Comparison of ENCODE assay signal across 8 cellular contexts in genomic region chr17:42937712-42938596, GRCh38. TPM values are rescaled to one million over a fixed set of nuclear protein-coding genes. Genes with fewer than 3 reads are reported as not detected.
DNase-seq lines count a peak whose midpoint lies in the region; ATAC-seq, FAIRE-seq and TF ChIP-seq lines count a peak whose summit lies in the region.

No MANE protein-coding gene starts in this region.

- H3K27ac ChIP-seq in H1 (ENCODE audit: low read depth, low read length), result no peak overlapping the region
- H3K27ac ChIP-seq in mesendoderm (ENCODE audit: low read depth, low read length), result no peak overlapping the region
- no peak overlapping the region for H3K27ac ChIP-seq in uterus

- H3K18ac ChIP-seq in H1 (ENCODE audit: extremely low read depth, low read length) (no peak overlapping the region), mesendoderm (ENCODE audit: low read length) (no peak overlapping the region)

- H2BK120ac ChIP-seq in H1 (replicated peaks; ENCODE audit: low read depth, low read length) (no peak overlapping the region), mesendoderm (ENCODE audit: low read depth, low read length) (no peak overlapping the region)

- H3K79me2 ChIP-seq in H1 (ENCODE audit: control insufficient read depth in 1 of 2, insufficient read depth in 2 of 2, low read length in 2 of 2), result no peaks in the 10 kb centered on the region
- H3K79me2 ChIP-seq in mesendoderm (ENCODE audit: control insufficient read depth, insufficient read depth, low read length), result no peaks in the 10 kb centered on the region

- no peak overlapping the region for H3K4me3 ChIP-seq in NB4 (ENCODE audit: low read depth, low read length)
- no peak overlapping the region for H3K4me3 ChIP-seq in H1 (ENCODE audit: extremely low read depth in 1 of 4, insufficient read depth in 2 of 4, low read depth in 3 of 4, low read length in 4 of 4)
- no peak overlapping the region for H3K4me3 ChIP-seq in mesendoderm (ENCODE audit: low read length)
- H3K4me3 ChIP-seq in uterus, result no peak overlapping the region

- no peaks in the 10 kb centered on the region for H3K23me2 ChIP-seq in H1 (ENCODE audit: low read depth, low read length)

- H4K8ac ChIP-seq in H1 (ENCODE audit: extremely low read depth, insufficient read depth, low read length) (no peak overlapping the region), mesendoderm (ENCODE audit: low read depth, low read length) (no peak overlapping the region)

- no peak overlapping the region for H3K27ac Mint-ChIP-seq in T-helper 2 cell treated with Interferon-gamma antibody and Interleukin-4, amounts not matched to agents 5 μg/mL and 100 μg/mL, for 36 hours

- no peak overlapping the region for H2BK12ac ChIP-seq in H1 (ENCODE audit: low read depth, low read length)

- H3K9ac ChIP-seq in H1 (replicated peaks in 1 of 4; ENCODE audit: extremely low read depth in 1 of 4, low read depth in 3 of 4, low read length in 3 of 4) (no peak overlapping the region), mesendoderm (ENCODE audit: low read length) (no peak overlapping the region)

- FAIRE-seq in H1 (lab: Jason Lieb, UNC), result peak; percentile 62

- H3K79me1 ChIP-seq in H1 (ENCODE audit: low read depth, low read length) (no peaks in the 10 kb centered on the region), mesendoderm (ENCODE audit: low read length) (no peaks in the 10 kb centered on the region)

- H3K9me3 Mint-ChIP-seq in T-helper 2 cell treated with Interferon-gamma antibody and Interleukin-4, amounts not matched to agents 5 μg/mL and 100 μg/mL, for 36 hours, result no peaks in the 10 kb centered on the region

- H3K23ac ChIP-seq in H1 (ENCODE audit: insufficient read length) (no peak overlapping the region), mesendoderm (ENCODE audit: low read length) (no peak overlapping the region)

- H3K36me3 ChIP-seq in H1 (ENCODE audit: control insufficient read depth in 2 of 4, insufficient read depth in 4 of 4, low read length in 3 of 4) (no peaks in the 10 kb centered on the region), mesendoderm (ENCODE audit: control insufficient read depth, insufficient read depth, low read length) (no peaks in the 10 kb centered on the region), uterus (no peaks in the 10 kb centered on the region)

- H3K4me1 Mint-ChIP-seq in T-helper 2 cell treated with Interferon-gamma antibody and Interleukin-4, amounts not matched to agents 5 μg/mL and 100 μg/mL, for 36 hours (ENCODE audit: low read depth), result no peaks in the 10 kb centered on the region

- no peak overlapping the region for H2AFZ ChIP-seq in H1 (ENCODE audit: low read length)

- H3K56ac ChIP-seq in H1 (replicated peaks; ENCODE audit: insufficient read length, low read depth, low read length) (no peak overlapping the region), mesendoderm (ENCODE audit: low read length) (no peak overlapping the region)

- H2BK20ac ChIP-seq in H1 (ENCODE audit: low read length), result no peak overlapping the region

- no peaks in the 10 kb centered on the region for H3K4me1 ChIP-seq in H1 (replicated peaks in 1 of 4; ENCODE audit: control insufficient read depth in 3 of 4, insufficient read depth in 4 of 4, low read length in 3 of 4)
- no peaks in the 10 kb centered on the region for H3K4me1 ChIP-seq in mesendoderm (ENCODE audit: control insufficient read depth, low read depth, low read length)
- H3K4me1 ChIP-seq in uterus, result no peaks in the 10 kb centered on the region

- intact Hi-C loops in uterus (cut with DNase I; ENCODE audit: low total_unique reads), result loop anchor here (5.0 kb wide), 1 partner anchor 96 kb away; the partner anchor contains the start of gene AOC2

- POLR2A ChIA-PET in H1 (lab: Charles Lee; ENCODE audit: partially characterized antibody), result interaction anchor here (0.8 to 3.8 kb wide), 9 partner anchors 9 to 104 kb away, joined by 3 to 29 read pairs (median 3); partner anchors contain the start of gene AOC2

- no peak for TF ChIP-seq POLR2A in NB4 (IDR thresholded peaks at IDR 0.05; ENCODE audit: extremely low read depth, insufficient read length)
- TF ChIP-seq POLR2A in H1 (IDR thresholded peaks at IDR 0.05; ENCODE audit: control extremely low read depth in 1 of 2, low read depth in 2 of 2, low read length in 2 of 2), result no peak
- no peak for TF ChIP-seq POLR2A in uterus (IDR thresholded peaks at IDR 0.05)

- H3K4ac ChIP-seq in H1 (replicated peaks; ENCODE audit: insufficient read length, low read depth, low read length), result no peak overlapping the region
- H3K4ac ChIP-seq in mesendoderm (ENCODE audit: low read depth, low read length), result no peak overlapping the region

- peak; percentile 96 for TF ChIP-seq RAD21 in H1 (IDR thresholded peaks at IDR 0.05 in 1 of 2, conservative IDR thresholded peaks at IDR 0.05 in 1 of 2; ENCODE audit: low read depth in 2 of 2, low read length in 2 of 2)

- DNase-seq in activated T-cell treated with anti-CD3 and anti-CD28 coated beads for 48 hours (ENCODE audit: low read depth), result peak; percentile 15
- no peak for DNase-seq in activated T-cell treated with anti-CD3 and anti-CD28 coated beads for 4 hours
- peak; percentile 59 for DNase-seq in NB4 (ENCODE audit: low read depth)
- peak; percentile 11 for DNase-seq in T-helper 2 cell treated with Interferon-gamma antibody and Interleukin-4, amounts not matched to agents 5 μg/mL and 100 μg/mL, for 36 hours (ENCODE audit: low spot score)
- DNase-seq in H1 (ENCODE audit: low read depth in 1 of 2, low spot score in 2 of 2), result peak; percentile 25 to 55
- DNase-seq in mesendoderm, result peak; percentile 81
- DNase-seq in uterus, result peak; percentile 29 to 47

- no peaks in the 10 kb centered on the region for H3K9me3 ChIP-seq in H1 (ENCODE audit: insufficient read depth in 2 of 2, low read depth in 1 of 2, low read length in 1 of 2)
- H3K9me3 ChIP-seq in uterus, result no peaks in the 10 kb centered on the region

- no peak for TF ChIP-seq EP300 in H1 (IDR thresholded peaks at IDR 0.05; ENCODE audit: borderline replicate concordance in 1 of 2, low read depth in 2 of 2, low read length in 2 of 2)

- no peak overlapping the region for H3K4me2 ChIP-seq in H1 (ENCODE audit: insufficient read depth in 1 of 2, low read depth in 2 of 2, low read length in 2 of 2)
- no peak overlapping the region for H3K4me2 ChIP-seq in mesendoderm (ENCODE audit: low read length)

- no peak overlapping the region for H2BK15ac ChIP-seq in H1 (ENCODE audit: low read length)
- H2BK15ac ChIP-seq in mesendoderm (replicated peaks; ENCODE audit: low read depth), result no peak overlapping the region

- H4K5ac ChIP-seq in H1 (ENCODE audit: insufficient read length, low read depth, low read length) (no peak overlapping the region), mesendoderm (ENCODE audit: low read length) (no peak overlapping the region)

- CTCF ChIA-PET in H1 (lab: Charles Lee; ENCODE audit: partially characterized antibody), result interaction anchor here (0.6 to 7.7 kb wide), 38 partner anchors 9 to 967 kb away, joined by 3 to 111 read pairs (median 3); partner anchors contain the start of genes AARSD1, AOC2, AOC3 and BECN1

- H3K14ac ChIP-seq in H1 (ENCODE audit: insufficient read length), result no peak overlapping the region

- peak; percentile 55 for TF ChIP-seq CTCF in NB4 (IDR thresholded peaks at IDR 0.05; ENCODE audit: low read depth, low read length)
- TF ChIP-seq CTCF in H1 (IDR thresholded peaks at IDR 0.05; ENCODE audit: control extremely low read depth in 1 of 3, insufficient read depth in 1 of 3, low read depth in 1 of 3, low read length in 3 of 3), result peak; percentile 47 to 87 (median 85)
- peak; percentile 58 to 71 (median 62) for TF ChIP-seq CTCF in uterus (IDR thresholded peaks at IDR 0.05)

- no peak for ATAC-seq in GM19397 (IDR thresholded peaks at IDR 0.05; ENCODE audit: unreplicated experiment)

- 49% methylated on average over 9 of the region's 9 CpGs; no CpG with 5 or more reads in 1 of the 2 experiments for WGBS in H1 (ENCODE audit: extremely low coverage in 1 of 2, insufficient coverage in 1 of 2, insufficient read length in 1 of 2, insufficient replicate concordance in 2 of 2, low coverage in 1 of 2, low lambda C conversion rate in 2 of 2, missing lambda C conversion rate in 1 of 2), 2 experiments
- no CpG with 5 or more reads among the region's 9 CpGs for whole genome bisulfite sequencing in mesendoderm (ENCODE audit: extremely low coverage, insufficient coverage, low lambda C conversion rate)

- H3K36me3 Mint-ChIP-seq in T-helper 2 cell treated with Interferon-gamma antibody and Interleukin-4, amounts not matched to agents 5 μg/mL and 100 μg/mL, for 36 hours (ENCODE audit: low read depth), result no peaks in the 10 kb centered on the region

- H3K27me3 ChIP-seq in H1 (replicated peaks in 1 of 4; ENCODE audit: control insufficient read depth in 3 of 4, extremely low read depth in 1 of 4, insufficient read depth in 3 of 4, low read length in 3 of 4) (no peaks in the 10 kb centered on the region), mesendoderm (ENCODE audit: insufficient read depth, low read length, poor library complexity) (no peaks in the 10 kb centered on the region), uterus (no peaks in the 10 kb centered on the region)

- H2BK5ac ChIP-seq in H1 (ENCODE audit: low read depth, low read length) (no peak overlapping the region), mesendoderm (ENCODE audit: low read length) (no peak overlapping the region)

- no peak overlapping the region for H4K91ac ChIP-seq in H1 (replicated peaks; ENCODE audit: insufficient read length, low read length)

- H3K4me3 Mint-ChIP-seq in T-helper 2 cell treated with Interferon-gamma antibody and Interleukin-4, amounts not matched to agents 5 μg/mL and 100 μg/mL, for 36 hours, result no peak overlapping the region

- peaks cover 2% of the 10 kb centered on the region for H3K27me3 Mint-ChIP-seq in T-helper 2 cell treated with Interferon-gamma antibody and Interleukin-4, amounts not matched to agents 5 μg/mL and 100 μg/mL, for 36 hours (ENCODE audit: low read depth)

- H4K20me1 ChIP-seq in H1 (replicated peaks in 1 of 2; ENCODE audit: control insufficient read depth in 1 of 2, insufficient read depth in 2 of 2, low read length in 2 of 2), result no peaks in the 10 kb centered on the region

- no peak overlapping the region for H2AK5ac ChIP-seq in H1 (ENCODE audit: low read depth, low read length)
- H2AK5ac ChIP-seq in mesendoderm (ENCODE audit: low read length), result no peak overlapping the region

RNA-seq across cellular contexts. Expression of gene AARSD1, which starts 26.3 kb away (rescaled TPM):
- 45.0 and 51.5 TPM in 2 replicates for total RNA-seq in H1 (2021; fragmentation: NEBNext Ultra II Directional; extraction: Animal tissue kit (Norgen Biotek cat#: 25700))
- 43.8 and 58.8 TPM in 2 replicates for polyA plus RNA-seq in H1 (2011; rRNA removed)
- 71.8 TPM for polyA plus RNA-seq in H1 (2011; cell fraction: cytosol; rRNA removed)
- polyA plus RNA-seq in H1 (2011; cell fraction: nucleus; rRNA removed), result 62.4 TPM
- polyA plus RNA-seq in H1 (2012, experiment 1 of 2), result 70.9 to 86.4 TPM (median 83.5 TPM) in 4 replicates
- polyA plus RNA-seq in H1 (2012, experiment 2 of 2), result 38.6 TPM
- 54.6 TPM for polyA plus RNA-seq in H1 (2013, experiment 1 of 2)
- polyA plus RNA-seq in H1 (2013, experiment 2 of 2), result 49.8 TPM
- polyA minus RNA-seq in H1 (2011; rRNA and poly(A)+ RNA removed), result 36.9 and 44.3 TPM in 2 replicates
- polyA minus RNA-seq in H1 (2011; cell fraction: cytosol; rRNA and poly(A)+ RNA removed), result 15.4 TPM
- 34.2 TPM for polyA minus RNA-seq in H1 (2011; cell fraction: nucleus; rRNA and poly(A)+ RNA removed)
- 64.0 TPM for polyA plus RNA-seq in mesendoderm (2013, experiment 1 of 2)
- 64.3 TPM for polyA plus RNA-seq in mesendoderm (2013, experiment 2 of 2)
- total RNA-seq in uterus, result 10 to 100 TPM in 3 of 4 donors, 1 to 10 TPM in 1; 5.6 to 69.9 (median 32.6) TPM

RNA-seq across cellular contexts. Expression of gene G6PC1, which starts 37.4 kb away (rescaled TPM):
- not detected in 2 replicates for total RNA-seq in H1 (2021; fragmentation: NEBNext Ultra II Directional; extraction: Animal tissue kit (Norgen Biotek cat#: 25700))
- polyA plus RNA-seq in H1 (2011; rRNA removed), result 0.02 TPM in 1 of 2 replicates, not detected in the other
- polyA plus RNA-seq in H1 (2011; cell fraction: cytosol; rRNA removed), result not detected
- polyA plus RNA-seq in H1 (2011; cell fraction: nucleus; rRNA removed), result not detected
- polyA plus RNA-seq in H1 (2012, experiment 1 of 2), result not detected in 4 replicates
- polyA plus RNA-seq in H1 (2012, experiment 2 of 2), result not detected
- polyA plus RNA-seq in H1 (2013, experiment 1 of 2), result not detected
- polyA plus RNA-seq in H1 (2013, experiment 2 of 2), result not detected
- not detected in 2 replicates for polyA minus RNA-seq in H1 (2011; rRNA and poly(A)+ RNA removed)
- polyA minus RNA-seq in H1 (2011; cell fraction: cytosol; rRNA and poly(A)+ RNA removed), result not detected
- polyA minus RNA-seq in H1 (2011; cell fraction: nucleus; rRNA and poly(A)+ RNA removed), result not detected
- not detected for polyA plus RNA-seq in mesendoderm (2013, experiment 1 of 2)
- polyA plus RNA-seq in mesendoderm (2013, experiment 2 of 2), result not detected
- total RNA-seq in uterus, result not detected

RNA-seq across cellular contexts. Expression of gene PTGES3L, which starts 41.9 kb away (rescaled TPM):
- total RNA-seq in H1 (2021; fragmentation: NEBNext Ultra II Directional; extraction: Animal tissue kit (Norgen Biotek cat#: 25700)), result 2.2 and 3.0 TPM in 2 replicates
- polyA plus RNA-seq in H1 (2011; rRNA removed), result 2.6 and 3.6 TPM in 2 replicates
- 3.1 TPM for polyA plus RNA-seq in H1 (2011; cell fraction: cytosol; rRNA removed)
- 3.7 TPM for polyA plus RNA-seq in H1 (2011; cell fraction: nucleus; rRNA removed)
- 3.2 to 5.7 TPM (median 4.0 TPM) in 4 replicates for polyA plus RNA-seq in H1 (2012, experiment 1 of 2)
- polyA plus RNA-seq in H1 (2012, experiment 2 of 2), result 3.0 TPM
- 1.5 TPM for polyA plus RNA-seq in H1 (2013, experiment 1 of 2)
- polyA plus RNA-seq in H1 (2013, experiment 2 of 2), result 1.4 TPM
- 1.8 and 3.8 TPM in 2 replicates for polyA minus RNA-seq in H1 (2011; rRNA and poly(A)+ RNA removed)
- 1.5 TPM for polyA minus RNA-seq in H1 (2011; cell fraction: cytosol; rRNA and poly(A)+ RNA removed)
- polyA minus RNA-seq in H1 (2011; cell fraction: nucleus; rRNA and poly(A)+ RNA removed), result 3.0 TPM
- 3.0 TPM for polyA plus RNA-seq in mesendoderm (2013, experiment 1 of 2)
- polyA plus RNA-seq in mesendoderm (2013, experiment 2 of 2), result 3.0 TPM
- 1 to 10 TPM in 2 of 4 donors, under 1 TPM in 1, not detected in 1; 0.51 to 3.7 (median 1.2) TPM for total RNA-seq in uterus

RNA-seq across cellular contexts. Expression of gene RUNDC1, which starts 42.4 kb away (rescaled TPM):
- 10.7 and 11.9 TPM in 2 replicates for total RNA-seq in H1 (2021; fragmentation: NEBNext Ultra II Directional; extraction: Animal tissue kit (Norgen Biotek cat#: 25700))
- polyA plus RNA-seq in H1 (2011; rRNA removed), result 7.9 and 9.4 TPM in 2 replicates
- 8.5 TPM for polyA plus RNA-seq in H1 (2011; cell fraction: cytosol; rRNA removed)
- polyA plus RNA-seq in H1 (2011; cell fraction: nucleus; rRNA removed), result 8.2 TPM
- 9.5 to 9.8 TPM (median 9.7 TPM) in 4 replicates for polyA plus RNA-seq in H1 (2012, experiment 1 of 2)
- polyA plus RNA-seq in H1 (2012, experiment 2 of 2), result 5.9 TPM
- 7.2 TPM for polyA plus RNA-seq in H1 (2013, experiment 1 of 2)
- polyA plus RNA-seq in H1 (2013, experiment 2 of 2), result 7.8 TPM
- 16.5 and 17.5 TPM in 2 replicates for polyA minus RNA-seq in H1 (2011; rRNA and poly(A)+ RNA removed)
- 7.4 TPM for polyA minus RNA-seq in H1 (2011; cell fraction: cytosol; rRNA and poly(A)+ RNA removed)
- polyA minus RNA-seq in H1 (2011; cell fraction: nucleus; rRNA and poly(A)+ RNA removed), result 9.1 TPM
- 6.8 TPM for polyA plus RNA-seq in mesendoderm (2013, experiment 1 of 2)
- polyA plus RNA-seq in mesendoderm (2013, experiment 2 of 2), result 6.6 TPM
- 10 to 100 TPM; 10.8 to 18.3 (median 13.1) TPM for total RNA-seq in uterus
